In genomic region chr2:215790548-215791421, GRCh38 we compare ENCODE assay signal across 20 cellular contexts.
"Had no signal": no experiment of that assay in that cellular context is flagged by ENCODE, and none has a peak within 500 bp of the region (broad histone marks: within the 10 kb centered on the region; RNA-seq: fewer than 3 reads in every experiment).

No MANE protein-coding gene starts in this region.

- H3K27ac Mint-ChIP-seq: activated naive CD4-positive, alpha-beta T cell treated with anti-CD3 and anti-CD28 coated beads, Interleukin-2, amount 50 U/mL, for 72 hours; T-helper 2 cell treated with Interferon-gamma antibody and Interleukin-4, amounts not matched to agents 5 μg/mL and 100 μg/mL, for 36 hours had no signal

- DNase-seq: activated CD4-positive, alpha-beta T cell treated with anti-CD3 and anti-CD28 coated beads, Interleukin-2, amount 50 U/mL, for 48 hours; activated effector memory CD4-positive, alpha-beta T cell treated with anti-CD3 and anti-CD28 coated beads, Interleukin-2, amount 50 U/mL, for 16 hours; activated T-cell treated with anti-CD3 and anti-CD28 coated beads, Interleukin-2, amount 50 U/mL, for 4 hours; amygdala; brain microvascular endothelial cell; cerebellar nuclear complex; endodermal cell; erythroblast; foreskin keratinocyte; heart left ventricle; islet precursor cell; posterior cingulate gyrus; stomach had no signal

- H3K4me3 Mint-ChIP-seq: activated T-cell treated with anti-CD3 and anti-CD28 coated beads, Interleukin-2, amount 50 U/mL, for 4 hours; endodermal cell; neural progenitor cell; T-helper 2 cell treated with Interferon-gamma antibody and Interleukin-4, amounts not matched to agents 5 μg/mL and 100 μg/mL, for 36 hours had no signal

- FAIRE-seq: urothelium cell line had no signal

- H3K36me3 ChIP-seq: brain microvascular endothelial cell, heart left ventricle, neural progenitor cell, stomach had no signal

- H3K9me3 ChIP-seq: heart left ventricle, stomach had no signal

- H2AFZ ChIP-seq: neural progenitor cell had no signal

- H3K36me3 Mint-ChIP-seq: activated naive CD4-positive, alpha-beta T cell treated with anti-CD3 and anti-CD28 coated beads, Interleukin-2, amount 50 U/mL, for 72 hours; neural progenitor cell had no signal

- H3K9me3 Mint-ChIP-seq: activated naive CD4-positive, alpha-beta T cell treated with anti-CD3 and anti-CD28 coated beads, Interleukin-2, amount 50 U/mL, for 72 hours; activated T-cell treated with anti-CD3 and anti-CD28 coated beads, Interleukin-2, amount 50 U/mL, for 4 hours; endodermal cell; neural progenitor cell; T-helper 2 cell treated with Interferon-gamma antibody and Interleukin-4, amounts not matched to agents 5 μg/mL and 100 μg/mL, for 36 hours had no signal

- H3K4me3 ChIP-seq: heart left ventricle, neural progenitor cell, skin epidermis, stomach had no signal

- H3K4me2 ChIP-seq: neural progenitor cell had no signal

- H3K27me3 ChIP-seq: brain microvascular endothelial cell, foreskin keratinocyte, heart left ventricle, neural progenitor cell, stomach had no signal

- ATAC-seq: activated CD4-positive, CD25-positive, alpha-beta regulatory T cell treated with anti-CD3 and anti-CD28 coated beads, Interleukin-2, amount 50 U/mL, for 24 hours; activated naive CD4-positive, alpha-beta T cell treated with anti-CD3 and anti-CD28 coated beads, Interleukin-2, amount 50 U/mL, for 72 hours; activated T-cell treated with anti-CD3 and anti-CD28 coated beads, Interleukin-2, amount 50 U/mL, for 4 hours; foreskin keratinocyte; heart left ventricle; left lobe of liver had no signal

- H3K27ac ChIP-seq: brain microvascular endothelial cell, foreskin keratinocyte, heart left ventricle, neural progenitor cell, stomach had no signal

- H3K9ac ChIP-seq: neural progenitor cell had no signal
